In genomic region chr3:17749281-17749680, GRCh38 we compare ENCODE assay signal across 11 cellular contexts. TPM values are rescaled to one million over a fixed set of nuclear protein-coding genes. Genes with fewer than 3 reads are reported as not detected.
DNase-seq lines count a peak whose midpoint lies in the region; ATAC-seq and TF ChIP-seq lines count a peak whose summit lies in the region.
"Had no signal": no experiment of that assay in that cellular context is flagged by ENCODE, and none has a peak within 500 bp of the region (broad histone marks: within the 10 kb centered on the region; RNA-seq: fewer than 3 reads in every experiment).

No MANE protein-coding gene starts in this region.

- TF ChIP-seq CTCF in neutrophil (IDR thresholded peaks at IDR 0.05) (no peak), WERI-Rb-1 (IDR thresholded peaks at IDR 0.05; ENCODE audit: low read depth, low read length) (no peak)

- H3K4me3 Mint-ChIP-seq in T-cell = peak overlapping the region; percentile 72 to 82 (median 82)

- H3K27me3 ChIP-seq in neutrophil (no peaks in the 10 kb centered on the region), WERI-Rb-1 (ENCODE audit: insufficient read depth, low read depth, severe bottlenecking) (no peaks in the 10 kb centered on the region)

- peak overlapping the region; percentile 20 for H3K27ac ChIP-seq in neutrophil
- no peak overlapping the region for H3K27ac ChIP-seq in WERI-Rb-1

- H3K9me3 ChIP-seq in neutrophil (no peaks in the 10 kb centered on the region), WERI-Rb-1 (ENCODE audit: severe bottlenecking) (no peaks in the 10 kb centered on the region)

- H3K9me3 Mint-ChIP-seq in T-cell = no peaks in the 10 kb centered on the region

- peak; percentile 41 for ATAC-seq in HG02798 (IDR thresholded peaks at IDR 0.05; ENCODE audit: poor library complexity, unreplicated experiment)
- ATAC-seq in T-cell (replicated peaks in 1 of 4) = peak; percentile 31 to 66 (median 45)

- no peaks in the 10 kb centered on the region for H3K27me3 Mint-ChIP-seq in T-cell

- H3K36me3 ChIP-seq in neutrophil (no peaks in the 10 kb centered on the region), WERI-Rb-1 (no peaks in the 10 kb centered on the region)

- CTCF ChIA-PET in T-cell (lab: Charles Lee) = no interaction called here

- H3K4me1 ChIP-seq in neutrophil (ENCODE audit: control insufficient read depth in 1 of 2, insufficient read depth in 1 of 2, low read depth in 1 of 2, low read length in 1 of 2) = peaks cover 60 to 61% of the 10 kb centered on the region in 2 experiments

- peak; percentile 11 for DNase-seq in NOMO-1 treated with DMSO at 0.1 percent for 48 hours (lab: John Stamatoyannopoulos, UW; ENCODE audit: unreplicated experiment)
- DNase-seq in NOMO-1 treated with dmso at 0.1 percent for 144 hours (lab: John Stamatoyannopoulos, UW; ENCODE audit: unreplicated experiment) = no peak
- no peak for DNase-seq in T-cell
- DNase-seq in NCI-H524 treated with DMSO at 0.1 percent for 48 hours (lab: John Stamatoyannopoulos, UW) = no peak
- no peak for DNase-seq in NCI-H748 treated with DMSO at 0.1 percent for 48 hours (lab: John Stamatoyannopoulos, UW)
- no peak for DNase-seq in WERI-Rb-1
- DNase-seq: effector CD8-positive, alpha-beta T cell; stimulated activated CD8-positive, alpha-beta memory T cell treated with anti-CD3 and anti-CD28 coated beads, Interleukin-4, amount 100 ng/mL, for 48 hours; SW 1271 had no signal

- H3K4me1 Mint-ChIP-seq in T-cell = peaks cover 13 to 24% (median 22%) of the 10 kb centered on the region in 3 donors

- POLR2A ChIA-PET in T-cell (lab: Charles Lee) = interaction anchor here in 1 of 2 donors (0.6 kb wide), 1 partner anchor 261 kb away, joined by 7 read pairs; no protein-coding TSS in a partner anchor

- H3K36me3 Mint-ChIP-seq in T-cell = no peaks in the 10 kb centered on the region

- H3K4me3 ChIP-seq in neutrophil (ENCODE audit: low read depth in 1 of 2, low read length in 1 of 2) (peak overlapping the region in 1 of 2 experiments; percentile 18), WERI-Rb-1 (ENCODE audit: low read depth, low read length) (no peak overlapping the region)

- H3K27ac Mint-ChIP-seq in T-cell = peak overlapping the region; percentile 26 to 79

RNA-seq across cellular contexts. Expression of gene TBC1D5, which starts 6.8 kb away (rescaled TPM):
- total RNA-seq in T-cell = 10 to 100 TPM; 28.5 to 48.7 (median 39.4) TPM
